Comparison of ENCODE assay signal across 14 cellular contexts in genomic region chr1:201759194-201759814, GRCh38.
DNase-seq lines count a peak whose midpoint lies in the region; ATAC-seq and TF ChIP-seq lines count a peak whose summit lies in the region.
"Had no signal": no experiment of that assay in that cellular context is flagged by ENCODE, and none has a peak within 500 bp of the region (broad histone marks: within the 10 kb centered on the region; RNA-seq: fewer than 3 reads in every experiment).

No MANE protein-coding gene starts in this region.

- H3K36me3 ChIP-seq in left ventricle myocardium inferior (no peaks in the 10 kb centered on the region), right atrium auricular region (no peaks in the 10 kb centered on the region), kidney epithelial cell (ENCODE audit: control insufficient read depth, insufficient read depth, low read length) (no peaks in the 10 kb centered on the region), tibial nerve (no peaks in the 10 kb centered on the region)
- H3K36me3 ChIP-seq: neutrophil had no signal

- intact Hi-C loops in left ventricle myocardium inferior (cut with micrococcal nuclease) = no loop called here

- H3K27me3 ChIP-seq in left ventricle myocardium inferior (ENCODE audit: low read depth) (no peaks in the 10 kb centered on the region), right atrium auricular region (no peaks in the 10 kb centered on the region), kidney epithelial cell (ENCODE audit: control insufficient read depth, insufficient read depth, low read length) (no peaks in the 10 kb centered on the region), tibial nerve (no peaks in the 10 kb centered on the region)
- H3K27me3 ChIP-seq: neutrophil had no signal

- ATAC-seq in HG02973 (IDR thresholded peaks at IDR 0.05; ENCODE audit: unreplicated experiment) = no peak
- ATAC-seq in left lobe of liver = no peak
- ATAC-seq in HG03354 (IDR thresholded peaks at IDR 0.05; ENCODE audit: poor library complexity, severe bottlenecking, unreplicated experiment) = no peak

- 54 to 66% methylated on average over 3 of the region's 3 CpGs for WGBS in tibial nerve, 2 donors

- TF ChIP-seq CTCF in left ventricle myocardium inferior (IDR thresholded peaks at IDR 0.05; ENCODE audit: borderline replicate concordance) = no peak
- TF ChIP-seq CTCF in right atrium auricular region (IDR thresholded peaks at IDR 0.05) = no peak
- TF ChIP-seq CTCF in kidney epithelial cell (IDR thresholded peaks at IDR 0.05; ENCODE audit: insufficient read depth, low read length, poor library complexity, severe bottlenecking) = no peak
- TF ChIP-seq CTCF in tibial nerve (IDR thresholded peaks at IDR 0.05) = no peak

- no peak for DNase-seq in left ventricle myocardium inferior
- no peak for DNase-seq in right atrium auricular region (ENCODE audit: low spot score)
- DNase-seq in astrocyte of the hippocampus (ENCODE audit: low read depth, low spot score) = peak; percentile 75
- DNase-seq in kidney epithelial cell (ENCODE audit: low read depth) = peak; percentile 42
- DNase-seq in tibial nerve (ENCODE audit: low spot score in 2 of 2) = no peak
- no peak for DNase-seq in left lobe of liver (ENCODE audit: low spot score)
- DNase-seq: activated naive CD4-positive, alpha-beta T cell treated with anti-CD3 and anti-CD28 coated beads for 36 hours; cortex of kidney; DND-41; stimulated activated CD4-positive, alpha-beta T cell treated with anti-CD3 and anti-CD28 coated beads, Interleukin-15, amount 100 ng/mL, for 24 hours had no signal

- H3K9me3 ChIP-seq in left ventricle myocardium inferior (replicated peaks) = no peaks in the 10 kb centered on the region
- no peaks in the 10 kb centered on the region for H3K9me3 ChIP-seq in right atrium auricular region
- H3K9me3 ChIP-seq in tibial nerve = no peaks in the 10 kb centered on the region
- H3K9me3 ChIP-seq: neutrophil had no signal

- H3K27ac ChIP-seq in left ventricle myocardium inferior (replicated peaks) (peak overlapping the region; percentile 70), right atrium auricular region (no peak overlapping the region), tibial nerve (no peak overlapping the region)
- H3K27ac ChIP-seq: neutrophil, RWPE1 had no signal

- peaks cover 100% of the 10 kb centered on the region for H3K4me1 ChIP-seq in left ventricle myocardium inferior
- H3K4me1 ChIP-seq in right atrium auricular region = peaks cover 0 to 34% of the 10 kb centered on the region in 2 donors
- peaks cover 0 to 62% (median 25%) of the 10 kb centered on the region in 4 donors for H3K4me1 ChIP-seq in tibial nerve

- TF ChIP-seq POLR2A in tibial nerve (IDR thresholded peaks at IDR 0.05) = no peak

- no peak overlapping the region for H3K4me3 ChIP-seq in left ventricle myocardium inferior
- H3K4me3 ChIP-seq in right atrium auricular region = no peak overlapping the region
- no peak overlapping the region for H3K4me3 ChIP-seq in kidney epithelial cell (ENCODE audit: low read depth, low read length)
- H3K4me3 ChIP-seq in tibial nerve = no peak overlapping the region

- TF ChIP-seq EP300 in tibial nerve (IDR thresholded peaks at IDR 0.05) = no peak

Comparison
In these comparisons a context has a peak if more than half of its experiments do, and no peak if none do; other contexts are left out.
1. DNase-seq: peak in astrocyte of the hippocampus (single experiment) and kidney epithelial cell (single experiment); none in left ventricle myocardium inferior (single experiment), right atrium auricular region (single experiment), tibial nerve (0 of 2) and left lobe of liver (single experiment).